ENCODE assay signal across 1 cellular context in genomic region chr9:110821064-110821463, GRCh38.
TF ChIP-seq lines count a peak whose summit lies in the region.

No MANE protein-coding gene starts in this region.

TF ChIP-seq in GM12878, 131 proteins besides CTCF, POLR2A, EP300 and RAD21 (continued from another document):
- no peak for TF ChIP-seq NFXL1 (IDR thresholded peaks at IDR 0.05; ENCODE audit: borderline replicate concordance)
- TF ChIP-seq, protein P1, sequence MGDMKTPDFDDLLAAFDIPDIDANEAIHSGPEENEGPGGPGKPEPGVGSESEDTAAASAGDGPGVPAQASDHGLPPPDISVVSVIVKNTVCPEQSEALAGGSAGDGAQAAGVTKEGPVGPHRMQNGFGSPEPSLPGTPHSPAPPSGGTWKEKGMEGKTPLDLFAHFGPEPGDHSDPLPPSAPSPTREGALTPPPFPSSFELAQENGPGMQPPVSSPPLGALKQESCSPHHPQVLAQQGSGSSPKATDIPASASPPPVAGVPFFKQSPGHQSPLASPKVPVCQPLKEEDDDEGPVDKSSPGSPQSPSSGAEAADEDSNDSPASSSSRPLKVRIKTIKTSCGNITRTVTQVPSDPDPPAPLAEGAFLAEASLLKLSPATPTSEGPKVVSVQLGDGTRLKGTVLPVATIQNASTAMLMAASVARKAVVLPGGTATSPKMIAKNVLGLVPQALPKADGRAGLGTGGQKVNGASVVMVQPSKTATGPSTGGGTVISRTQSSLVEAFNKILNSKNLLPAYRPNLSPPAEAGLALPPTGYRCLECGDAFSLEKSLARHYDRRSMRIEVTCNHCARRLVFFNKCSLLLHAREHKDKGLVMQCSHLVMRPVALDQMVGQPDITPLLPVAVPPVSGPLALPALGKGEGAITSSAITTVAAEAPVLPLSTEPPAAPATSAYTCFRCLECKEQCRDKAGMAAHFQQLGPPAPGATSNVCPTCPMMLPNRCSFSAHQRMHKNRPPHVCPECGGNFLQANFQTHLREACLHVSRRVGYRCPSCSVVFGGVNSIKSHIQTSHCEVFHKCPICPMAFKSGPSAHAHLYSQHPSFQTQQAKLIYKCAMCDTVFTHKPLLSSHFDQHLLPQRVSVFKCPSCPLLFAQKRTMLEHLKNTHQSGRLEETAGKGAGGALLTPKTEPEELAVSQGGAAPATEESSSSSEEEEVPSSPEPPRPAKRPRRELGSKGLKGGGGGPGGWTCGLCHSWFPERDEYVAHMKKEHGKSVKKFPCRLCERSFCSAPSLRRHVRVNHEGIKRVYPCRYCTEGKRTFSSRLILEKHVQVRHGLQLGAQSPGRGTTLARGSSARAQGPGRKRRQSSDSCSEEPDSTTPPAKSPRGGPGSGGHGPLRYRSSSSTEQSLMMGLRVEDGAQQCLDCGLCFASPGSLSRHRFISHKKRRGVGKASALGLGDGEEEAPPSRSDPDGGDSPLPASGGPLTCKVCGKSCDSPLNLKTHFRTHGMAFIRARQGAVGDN (IDR thresholded peaks at IDR 0.05), result peak; percentile 80
- TF ChIP-seq, protein P2, sequence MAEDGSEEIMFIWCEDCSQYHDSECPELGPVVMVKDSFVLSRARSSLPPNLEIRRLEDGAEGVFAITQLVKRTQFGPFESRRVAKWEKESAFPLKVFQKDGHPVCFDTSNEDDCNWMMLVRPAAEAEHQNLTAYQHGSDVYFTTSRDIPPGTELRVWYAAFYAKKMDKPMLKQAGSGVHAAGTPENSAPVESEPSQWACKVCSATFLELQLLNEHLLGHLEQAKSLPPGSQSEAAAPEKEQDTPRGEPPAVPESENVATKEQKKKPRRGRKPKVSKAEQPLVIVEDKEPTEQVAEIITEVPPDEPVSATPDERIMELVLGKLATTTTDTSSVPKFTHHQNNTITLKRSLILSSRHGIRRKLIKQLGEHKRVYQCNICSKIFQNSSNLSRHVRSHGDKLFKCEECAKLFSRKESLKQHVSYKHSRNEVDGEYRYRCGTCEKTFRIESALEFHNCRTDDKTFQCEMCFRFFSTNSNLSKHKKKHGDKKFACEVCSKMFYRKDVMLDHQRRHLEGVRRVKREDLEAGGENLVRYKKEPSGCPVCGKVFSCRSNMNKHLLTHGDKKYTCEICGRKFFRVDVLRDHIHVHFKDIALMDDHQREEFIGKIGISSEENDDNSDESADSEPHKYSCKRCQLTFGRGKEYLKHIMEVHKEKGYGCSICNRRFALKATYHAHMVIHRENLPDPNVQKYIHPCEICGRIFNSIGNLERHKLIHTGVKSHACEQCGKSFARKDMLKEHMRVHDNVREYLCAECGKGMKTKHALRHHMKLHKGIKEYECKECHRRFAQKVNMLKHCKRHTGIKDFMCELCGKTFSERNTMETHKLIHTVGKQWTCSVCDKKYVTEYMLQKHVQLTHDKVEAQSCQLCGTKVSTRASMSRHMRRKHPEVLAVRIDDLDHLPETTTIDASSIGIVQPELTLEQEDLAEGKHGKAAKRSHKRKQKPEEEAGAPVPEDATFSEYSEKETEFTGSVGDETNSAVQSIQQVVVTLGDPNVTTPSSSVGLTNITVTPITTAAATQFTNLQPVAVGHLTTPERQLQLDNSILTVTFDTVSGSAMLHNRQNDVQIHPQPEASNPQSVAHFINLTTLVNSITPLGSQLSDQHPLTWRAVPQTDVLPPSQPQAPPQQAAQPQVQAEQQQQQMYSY (CRISPR knock-in tag; IDR thresholded peaks at IDR 0.05), result no peak
- TF ChIP-seq HDAC2 (IDR thresholded peaks at IDR 0.05), result no peak
